Comparison of ENCODE assay signal across 24 cellular contexts in the genomic region with DNA sequence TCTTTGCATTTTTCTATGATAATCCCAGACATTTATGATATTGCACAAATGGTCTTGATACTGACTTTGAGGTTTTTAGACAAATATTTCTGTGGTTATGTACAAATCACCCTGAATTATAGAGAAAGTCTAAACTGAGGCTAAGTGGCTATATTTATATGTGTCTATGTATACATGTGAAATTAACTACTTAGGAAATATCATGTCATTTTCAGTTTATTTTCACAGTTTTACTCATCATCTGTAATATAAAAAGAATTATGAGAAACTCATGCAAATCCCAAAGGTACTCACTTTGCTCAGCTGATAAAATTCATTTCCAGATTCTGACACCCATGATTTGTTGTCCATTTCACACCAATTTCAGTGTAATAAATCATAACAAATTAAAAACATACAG.
DNase-seq lines count a peak whose midpoint lies in the region; ATAC-seq, FAIRE-seq and TF ChIP-seq lines count a peak whose summit lies in the region.
"Had no signal": no experiment of that assay in that cellular context is flagged by ENCODE, and none has a peak within 500 bp of the region (broad histone marks: within the 10 kb centered on the region; RNA-seq: fewer than 3 reads in every experiment).

No MANE protein-coding gene starts in this region.

- H3K27ac Mint-ChIP-seq in CD14-positive monocyte: no peak overlapping the region

- intact Hi-C loops in GM12878 (cut with micrococcal nuclease; ENCODE audit: unreplicated experiment): loop anchor here (10.0 kb wide), 1 partner anchor 164 kb away; no protein-coding TSS in a partner anchor
- intact Hi-C loops in CD14-positive monocyte (cut with micrococcal nuclease): no loop called here

- in situ Hi-C loops in GM12878 (cut with MboI): no loop called here

- no peaks in the 10 kb centered on the region for H4K20me1 ChIP-seq in GM12878 (ENCODE audit: control insufficient read depth, insufficient read depth)

- no peak overlapping the region for H3K9ac ChIP-seq in GM12878 (ENCODE audit: control insufficient read depth, insufficient read depth, low read length)

- H3K4me3 Mint-ChIP-seq in CD14-positive monocyte: no peak overlapping the region

- no peak overlapping the region for H3K4me2 ChIP-seq in GM12878 (ENCODE audit: control insufficient read depth, insufficient read depth)

- peak; percentile 57 for ATAC-seq in GM18508 (IDR thresholded peaks at IDR 0.05; ENCODE audit: insufficient read depth, unreplicated experiment)
- ATAC-seq in GM18870 (IDR thresholded peaks at IDR 0.05; ENCODE audit: unreplicated experiment): peak; percentile 71
- peak; percentile 55 for ATAC-seq in HG02870 (IDR thresholded peaks at IDR 0.05; ENCODE audit: unreplicated experiment)
- ATAC-seq in GM12878: peak; percentile 65

- peaks cover 0 to 4% (median 0%) of the 10 kb centered on the region in 7 donors for H3K9me3 Mint-ChIP-seq in CD14-positive monocyte

- H3K9me3 ChIP-seq in GM12878 (replicated peaks; ENCODE audit: control insufficient read depth, insufficient read depth, low read length) (no peaks in the 10 kb centered on the region), WERI-Rb-1 (ENCODE audit: severe bottlenecking) (no peaks in the 10 kb centered on the region)
- H3K9me3 ChIP-seq: BE2C, MG63, Peyer's patch had no signal

- no peak for FAIRE-seq in GM12878 (lab: Jason Lieb, UNC)
- FAIRE-seq: GM18507 had no signal

- peak in 1 of 2 experiments; percentile 76; a peak in 1 of 4 replicates for TF ChIP-seq EP300 in GM12878 (IDR thresholded peaks at IDR 0.05; ENCODE audit: borderline replicate concordance in 1 of 2, control insufficient read depth in 1 of 2, low read depth in 2 of 2, low read length in 2 of 2)

- no peaks in the 10 kb centered on the region for H3K79me2 ChIP-seq in GM12878 (ENCODE audit: control insufficient read depth, insufficient read depth, low read length)

- no peaks in the 10 kb centered on the region for H3K4me1 ChIP-seq in GM12878 (ENCODE audit: control insufficient read depth, insufficient read depth, low read length)
- H3K4me1 ChIP-seq: Peyer's patch had no signal

- SMC1A ChIA-PET in GM12878 (lab: Charles Lee; ENCODE audit: uncharacterized antibody, unreplicated experiment): interaction anchor here (0.5 to 2.7 kb wide), 31 partner anchors 9 to 978 kb away, joined by 3 to 14 read pairs (median 3); no protein-coding TSS in a partner anchor

- H3K27me3 Mint-ChIP-seq in CD14-positive monocyte (ENCODE audit: low read depth in 3 of 3): peaks cover 0 to 2% (median 0%) of the 10 kb centered on the region in 3 donors

- POLR2A ChIA-PET in GM12878 (lab: Charles Lee): interaction anchor here (0.6 to 1.4 kb wide), 6 partner anchors 8 to 365 kb away, joined by 3 to 9 read pairs (median 4); no protein-coding TSS in a partner anchor

- no peaks in the 10 kb centered on the region for H3K36me3 Mint-ChIP-seq in CD14-positive monocyte

- H3K4me3 ChIP-seq in GM12878 (no peak overlapping the region), WERI-Rb-1 (ENCODE audit: low read depth, low read length) (no peak overlapping the region)
- H3K4me3 ChIP-seq: MG63, Peyer's patch, SK-N-MC had no signal

- TF ChIP-seq CTCF in GM12878 (IDR thresholded peaks at IDR 0.05 in 2 of 3, conservative IDR thresholded peaks at IDR 0.05 in 1 of 3; ENCODE audit: control insufficient read depth in 2 of 3, extremely low read depth in 1 of 3, insufficient read depth in 1 of 3, low read depth in 3 of 3, low read length in 3 of 3) (no peak), CD14-positive monocyte (IDR thresholded peaks at IDR 0.05) (no peak), WERI-Rb-1 (IDR thresholded peaks at IDR 0.05; ENCODE audit: low read depth, low read length) (no peak)

- CTCF ChIA-PET in GM12878 (lab: Yijun Ruan, JAX): interaction anchor here (0.6 to 1.8 kb wide), 9 partner anchors 8 to 497 kb away, joined by 3 to 7 read pairs (median 3); no protein-coding TSS in a partner anchor

- no peak for TF ChIP-seq POLR2A in GM12878 (IDR thresholded peaks at IDR 0.05; ENCODE audit: low read depth, low read length)

- no TSS peak for BruUV-seq in GM12878 (replicated peaks; lab: Mats Ljungman, UMichigan)

- H3K27ac ChIP-seq in GM12878 (ENCODE audit: control insufficient read depth, insufficient read depth) (no peak overlapping the region), WERI-Rb-1 (no peak overlapping the region)
- H3K27ac ChIP-seq: Peyer's patch, SK-N-MC had no signal

- no peak for TF ChIP-seq RAD21 in GM12878 (IDR thresholded peaks at IDR 0.05; ENCODE audit: insufficient read depth, low read depth, low read length)

- H3K27me3 ChIP-seq in GM12878 (replicated peaks in 1 of 2; ENCODE audit: control insufficient read depth in 2 of 2, insufficient read depth in 2 of 2, low read length in 1 of 2) (no peaks in the 10 kb centered on the region), WERI-Rb-1 (ENCODE audit: insufficient read depth, low read depth, severe bottlenecking) (no peaks in the 10 kb centered on the region)
- H3K27me3 ChIP-seq: BE2C, MG63, Peyer's patch had no signal

- RAD21 ChIA-PET in GM12878 (lab: Charles Lee; ENCODE audit: unreplicated experiment): interaction anchor here (0.6 to 2.4 kb wide), 23 partner anchors 8 to 1187 kb away, joined by 3 to 14 read pairs (median 3); no protein-coding TSS in a partner anchor

- no peak for DNase-seq in GM12878 (ENCODE audit: low read depth, low spot score)
- DNase-seq in CD14-positive monocyte (ENCODE audit: low spot score): no peak
- DNase-seq in NCI-H446 (lab: John Stamatoyannopoulos, UW): no peak
- DNase-seq in SIG-M5 treated with dmso at 0.1 percent for 504 hours (lab: John Stamatoyannopoulos, UW; ENCODE audit: unreplicated experiment): no peak
- no peak for DNase-seq in WERI-Rb-1
- DNase-seq: 8988T, ACHN, BE2C, DMS153, DND-41, IMR-90, KG1, MG63, NCI-H1694, NCI-H2029 treated with DMSO at 0.1 percent for 48 hours, NCI-H526 treated with DMSO at 0.1 percent for 48 hours, OCI-M1, Peyer's patch, SHP77 treated with DMSO at 0.1 percent for 48 hours had no signal

- no peaks in the 10 kb centered on the region for H3K4me1 Mint-ChIP-seq in CD14-positive monocyte

- H3K36me3 ChIP-seq in GM12878 (ENCODE audit: control insufficient read depth in 2 of 2, insufficient read depth in 2 of 2, low read length in 1 of 2) (no peaks in the 10 kb centered on the region), WERI-Rb-1 (no peaks in the 10 kb centered on the region)
- H3K36me3 ChIP-seq: BE2C, MG63, Peyer's patch had no signal

- H2AFZ ChIP-seq in GM12878 (ENCODE audit: control insufficient read depth, low read depth, low read length): no peak overlapping the region

TF ChIP-seq in GM12878, 131 proteins besides CTCF, POLR2A, EP300 and RAD21 (continues in another document):
- TF ChIP-seq JUNB (IDR thresholded peaks at IDR 0.05) (0 out of 2 replicates have a peak, but pooled peaks have one; percentile 8), CBX3 (IDR thresholded peaks at IDR 0.05; ENCODE audit: borderline replicate concordance, low read depth) (no peak), RFX5 (IDR thresholded peaks at IDR 0.05; ENCODE audit: low read depth, low read length) (no peak), JUND (IDR thresholded peaks at IDR 0.05; ENCODE audit: low read depth, low read length) (no peak), WRNIP1 (IDR thresholded peaks at IDR 0.05; ENCODE audit: borderline replicate concordance, low read depth, low read length) (no peak)
- TF ChIP-seq, protein P1, sequence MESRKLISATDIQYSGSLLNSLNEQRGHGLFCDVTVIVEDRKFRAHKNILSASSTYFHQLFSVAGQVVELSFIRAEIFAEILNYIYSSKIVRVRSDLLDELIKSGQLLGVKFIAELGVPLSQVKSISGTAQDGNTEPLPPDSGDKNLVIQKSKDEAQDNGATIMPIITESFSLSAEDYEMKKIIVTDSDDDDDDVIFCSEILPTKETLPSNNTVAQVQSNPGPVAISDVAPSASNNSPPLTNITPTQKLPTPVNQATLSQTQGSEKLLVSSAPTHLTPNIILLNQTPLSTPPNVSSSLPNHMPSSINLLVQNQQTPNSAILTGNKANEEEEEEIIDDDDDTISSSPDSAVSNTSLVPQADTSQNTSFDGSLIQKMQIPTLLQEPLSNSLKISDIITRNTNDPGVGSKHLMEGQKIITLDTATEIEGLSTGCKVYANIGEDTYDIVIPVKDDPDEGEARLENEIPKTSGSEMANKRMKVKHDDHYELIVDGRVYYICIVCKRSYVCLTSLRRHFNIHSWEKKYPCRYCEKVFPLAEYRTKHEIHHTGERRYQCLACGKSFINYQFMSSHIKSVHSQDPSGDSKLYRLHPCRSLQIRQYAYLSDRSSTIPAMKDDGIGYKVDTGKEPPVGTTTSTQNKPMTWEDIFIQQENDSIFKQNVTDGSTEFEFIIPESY (IDR thresholded peaks at IDR 0.05): no peak
- TF ChIP-seq, protein P2, sequence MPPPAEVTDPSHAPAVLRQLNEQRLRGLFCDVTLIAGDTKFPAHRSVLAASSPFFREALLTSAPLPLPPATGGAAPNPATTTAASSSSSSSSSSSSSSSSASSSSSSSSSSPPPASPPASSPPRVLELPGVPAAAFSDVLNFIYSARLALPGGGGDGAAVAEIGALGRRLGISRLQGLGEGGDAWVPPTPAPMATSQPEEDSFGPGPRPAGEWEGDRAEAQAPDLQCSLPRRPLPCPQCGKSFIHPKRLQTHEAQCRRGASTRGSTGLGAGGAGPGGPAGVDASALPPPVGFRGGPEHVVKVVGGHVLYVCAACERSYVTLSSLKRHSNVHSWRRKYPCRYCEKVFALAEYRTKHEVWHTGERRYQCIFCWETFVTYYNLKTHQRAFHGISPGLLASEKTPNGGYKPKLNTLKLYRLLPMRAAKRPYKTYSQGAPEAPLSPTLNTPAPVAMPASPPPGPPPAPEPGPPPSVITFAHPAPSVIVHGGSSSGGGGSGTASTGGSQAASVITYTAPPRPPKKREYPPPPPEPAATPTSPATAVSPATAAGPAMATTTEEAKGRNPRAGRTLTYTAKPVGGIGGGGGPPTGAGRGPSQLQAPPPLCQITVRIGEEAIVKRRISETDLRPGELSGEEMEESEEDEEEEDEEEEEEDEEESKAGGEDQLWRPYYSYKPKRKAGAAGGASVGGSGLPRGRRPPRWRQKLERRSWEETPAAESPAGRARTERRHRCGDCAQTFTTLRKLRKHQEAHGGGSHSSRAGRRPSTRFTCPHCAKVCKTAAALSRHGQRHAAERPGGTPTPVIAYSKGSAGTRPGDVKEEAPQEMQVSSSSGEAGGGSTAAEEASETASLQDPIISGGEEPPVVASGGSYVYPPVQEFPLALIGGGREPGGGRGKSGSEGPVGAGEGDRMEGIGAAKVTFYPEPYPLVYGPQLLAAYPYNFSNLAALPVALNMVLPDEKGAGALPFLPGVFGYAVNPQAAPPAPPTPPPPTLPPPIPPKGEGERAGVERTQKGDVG (CRISPR knock-in tag; IDR thresholded peaks at IDR 0.05): no peak
- TF ChIP-seq, protein P3, sequence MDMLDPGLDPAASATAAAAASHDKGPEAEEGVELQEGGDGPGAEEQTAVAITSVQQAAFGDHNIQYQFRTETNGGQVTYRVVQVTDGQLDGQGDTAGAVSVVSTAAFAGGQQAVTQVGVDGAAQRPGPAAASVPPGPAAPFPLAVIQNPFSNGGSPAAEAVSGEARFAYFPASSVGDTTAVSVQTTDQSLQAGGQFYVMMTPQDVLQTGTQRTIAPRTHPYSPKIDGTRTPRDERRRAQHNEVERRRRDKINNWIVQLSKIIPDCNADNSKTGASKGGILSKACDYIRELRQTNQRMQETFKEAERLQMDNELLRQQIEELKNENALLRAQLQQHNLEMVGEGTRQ (IDR thresholded peaks at IDR 0.05; ENCODE audit: borderline replicate concordance, low read depth, low read length): no peak
